ENCODE assay signal across 10 cellular contexts in genomic region chr9:107711528-107711927, GRCh38.
A peak's percentile ranks its signal among the peaks of the same experiment; 100 is the strongest.
DNase-seq lines count a peak whose midpoint lies in the region; ATAC-seq, FAIRE-seq and TF ChIP-seq lines count a peak whose summit lies in the region.
"Had no signal": no experiment of that assay in that cellular context is flagged by ENCODE, and none has a peak within 500 bp of the region (broad histone marks: within the 10 kb centered on the region; RNA-seq: fewer than 3 reads in every experiment).

No MANE protein-coding gene starts in this region.

- peak overlapping the region; percentile 71 for H3K4me2 ChIP-seq in keratinocyte (ENCODE audit: control insufficient read depth, extremely low read depth, insufficient read depth, low read depth, low read length)

- H3K9me1 ChIP-seq in keratinocyte (ENCODE audit: control insufficient read depth, extremely low read depth, insufficient read depth, low read length): no peaks in the 10 kb centered on the region

- dilution Hi-C loops in keratinocyte (cut with MboI; ENCODE audit: extremely low pct_ligation_motif_present, low sequenced_read_pairs): no loop called here

- peak overlapping the region; percentile 4 for H2AFZ ChIP-seq in keratinocyte (ENCODE audit: control insufficient read depth, low read length)

- H3K4me3 ChIP-seq in AG09309 (ENCODE audit: control insufficient read depth, low read depth, low read length) (no peak overlapping the region), keratinocyte (ENCODE audit: control insufficient read depth in 2 of 3, extremely low read depth in 1 of 3, insufficient read depth in 2 of 3, low read depth in 1 of 3, low read length in 3 of 3) (no peak overlapping the region)
- H3K4me3 ChIP-seq: esophagus muscularis mucosa had no signal

- DNase-seq in AG09309 (ENCODE audit: low read depth): peak; percentile 84
- peak; percentile 49 for DNase-seq in T1000 (lab: John Stamatoyannopoulos, UW)
- peak; percentile 99 for DNase-seq in keratinocyte (ENCODE audit: low read depth, low spot score)
- no peak for DNase-seq in activated effector memory CD4-positive, alpha-beta T cell treated with anti-CD3 and anti-CD28 coated beads, Interleukin-2, amount 50 U/mL, for 16 hours
- DNase-seq in NCI-H345 treated with DMSO at 0.1 percent for 48 hours (lab: John Stamatoyannopoulos, UW; ENCODE audit: unreplicated experiment): no peak
- DNase-seq: activated CD8-positive, alpha-beta memory T cell treated with anti-CD3 and anti-CD28 coated beads, Interleukin-2, amount 50 U/mL, for 4 hours had no signal

- ATAC-seq in GM19351 (IDR thresholded peaks at IDR 0.05; ENCODE audit: unreplicated experiment) (no peak), GM21526 (IDR thresholded peaks at IDR 0.05; ENCODE audit: low FRiP score, unreplicated experiment) (no peak)

- no peaks in the 10 kb centered on the region for H3K79me2 ChIP-seq in keratinocyte (ENCODE audit: control insufficient read depth, insufficient read depth, low read length)

- TF ChIP-seq CTCF in AG09309 (IDR thresholded peaks at IDR 0.05; ENCODE audit: control insufficient read depth, insufficient read depth, low read depth, low read length, missing control alignments) (no peak), keratinocyte (optimal IDR thresholded peaks at IDR 0.05 in 1 of 3, IDR thresholded peaks at IDR 0.05 in 1 of 3, conservative IDR thresholded peaks at IDR 0.05 in 1 of 3; ENCODE audit: extremely low read depth in 1 of 3, insufficient read depth in 2 of 3, low read length in 3 of 3) (no peak)

- TF ChIP-seq EP300 in Ishikawa (IDR thresholded peaks at IDR 0.05; ENCODE audit: borderline replicate concordance): no peak

- TF ChIP-seq RAD21 in Ishikawa (IDR thresholded peaks at IDR 0.05; ENCODE audit: low read depth): no peak

- H3K36me3 ChIP-seq in keratinocyte (ENCODE audit: control insufficient read depth in 2 of 2, extremely low read depth in 1 of 2, insufficient read depth in 2 of 2, low read length in 2 of 2): no peaks in the 10 kb centered on the region
- H3K36me3 ChIP-seq: esophagus muscularis mucosa had no signal

- H3K4me1 ChIP-seq in keratinocyte (ENCODE audit: control insufficient read depth, extremely low read depth, insufficient read depth, low read length): peaks cover 43% of the 10 kb centered on the region

- H4K20me1 ChIP-seq in keratinocyte (ENCODE audit: control insufficient read depth, extremely low read depth, insufficient read depth, low read length): no peaks in the 10 kb centered on the region

- H3K9me3 ChIP-seq in keratinocyte (ENCODE audit: control insufficient read depth, low read depth, low read length): no peaks in the 10 kb centered on the region
- H3K9me3 ChIP-seq: esophagus muscularis mucosa had no signal

- peak; percentile 92 for FAIRE-seq in keratinocyte (lab: Jason Lieb, UNC)

- no peaks in the 10 kb centered on the region for H3K27me3 ChIP-seq in keratinocyte (ENCODE audit: control insufficient read depth, extremely low read depth, insufficient read depth, low read length)
- H3K27me3 ChIP-seq: esophagus muscularis mucosa had no signal

- no peak overlapping the region for H3K9ac ChIP-seq in keratinocyte (ENCODE audit: control insufficient read depth, extremely low read depth, insufficient read depth, low read length)

- peak overlapping the region; percentile 92 for H3K27ac ChIP-seq in keratinocyte (ENCODE audit: control insufficient read depth, insufficient read depth, low read length)
- H3K27ac ChIP-seq: esophagus muscularis mucosa had no signal

TF ChIP-seq in Ishikawa, 13 proteins besides CTCF, POLR2A, EP300 and RAD21:
- peak; percentile 43; the same call in 1 of the 2 replicates for TF ChIP-seq NFIC (IDR thresholded peaks at IDR 0.05)
- peak; percentile 61 for TF ChIP-seq CEBPB (IDR thresholded peaks at IDR 0.05)
- peak; percentile 64 for TF ChIP-seq TEAD4 (IDR thresholded peaks at IDR 0.05)
- no peak for TF ChIP-seq REST (IDR thresholded peaks at IDR 0.05; ENCODE audit: low read depth)
- TF ChIP-seq, protein P1, sequence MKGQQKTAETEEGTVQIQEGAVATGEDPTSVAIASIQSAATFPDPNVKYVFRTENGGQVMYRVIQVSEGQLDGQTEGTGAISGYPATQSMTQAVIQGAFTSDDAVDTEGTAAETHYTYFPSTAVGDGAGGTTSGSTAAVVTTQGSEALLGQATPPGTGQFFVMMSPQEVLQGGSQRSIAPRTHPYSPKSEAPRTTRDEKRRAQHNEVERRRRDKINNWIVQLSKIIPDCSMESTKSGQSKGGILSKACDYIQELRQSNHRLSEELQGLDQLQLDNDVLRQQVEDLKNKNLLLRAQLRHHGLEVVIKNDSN (IDR thresholded peaks at IDR 0.05): no peak
- TF ChIP-seq EGR1 (IDR thresholded peaks at IDR 0.05): no peak
- TF ChIP-seq TCF12 (IDR thresholded peaks at IDR 0.05; ENCODE audit: low read depth): no peak
- no peak for TF ChIP-seq ZBTB7A (IDR thresholded peaks at IDR 0.05; ENCODE audit: low read depth)
- TF ChIP-seq, protein P2, sequence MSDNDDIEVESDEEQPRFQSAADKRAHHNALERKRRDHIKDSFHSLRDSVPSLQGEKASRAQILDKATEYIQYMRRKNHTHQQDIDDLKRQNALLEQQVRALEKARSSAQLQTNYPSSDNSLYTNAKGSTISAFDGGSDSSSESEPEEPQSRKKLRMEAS (IDR thresholded peaks at IDR 0.05): no peak
- no peak for TF ChIP-seq YY1 (IDR thresholded peaks at IDR 0.05; ENCODE audit: low read depth)
- TF ChIP-seq FOXM1 (IDR thresholded peaks at IDR 0.05; ENCODE audit: borderline replicate concordance, low read depth): no peak
- TF ChIP-seq TAF1 (IDR thresholded peaks at IDR 0.05; ENCODE audit: low read depth): no peak
- TF ChIP-seq CREB1 (IDR thresholded peaks at IDR 0.05; ENCODE audit: low read depth): no peak

Comparison
In these comparisons a context has a peak if more than half of its experiments do, and no peak if none do; other contexts are left out.
1. DNase-seq: peak in AG09309 (single experiment), T1000 (single experiment) and keratinocyte (single experiment); none in activated effector memory CD4-positive, alpha-beta T cell treated with anti-CD3 and anti-CD28 coated beads, Interleukin-2, amount 50 U/mL, for 16 hours (single experiment) and NCI-H345 treated with DMSO at 0.1 percent for 48 hours (single experiment).